In genomic region chrX:27619975-27620374, GRCh38 we compare ENCODE assay signal across 11 cellular contexts. TPM values are rescaled to one million over a fixed set of nuclear protein-coding genes. Genes with fewer than 3 reads are reported as not detected.
DNase-seq lines count a peak whose midpoint lies in the region; ATAC-seq and TF ChIP-seq lines count a peak whose summit lies in the region.
"Had no signal": no experiment of that assay in that cellular context is flagged by ENCODE, and none has a peak within 500 bp of the region (broad histone marks: within the 10 kb centered on the region; RNA-seq: fewer than 3 reads in every experiment).

No MANE protein-coding gene starts in this region.

- H3K4me1 Mint-ChIP-seq in T-helper 17 cell, result no peaks in the 10 kb centered on the region

- no peak overlapping the region for H3K4me3 ChIP-seq in Panc1 (ENCODE audit: low read depth in 2 of 2, low read length in 2 of 2)

- CTCF ChIA-PET in Panc1 (lab: Charles Lee), result no interaction called here

- no peaks in the 10 kb centered on the region for H3K27me3 ChIP-seq in Panc1 (ENCODE audit: control insufficient read depth, insufficient read depth, low read length)

- H3K9me3 ChIP-seq in Panc1 (ENCODE audit: control insufficient read depth, insufficient read depth, low read depth, low read length) (no peaks in the 10 kb centered on the region), T-helper 17 cell (ENCODE audit: control insufficient read depth, low read length, poor library complexity, severe bottlenecking) (no peaks in the 10 kb centered on the region)

- BruUV-seq in Panc1 (replicated peaks; lab: Mats Ljungman, UMichigan), result no TSS peak

- no peaks in the 10 kb centered on the region for H3K36me3 Mint-ChIP-seq in T-helper 17 cell (ENCODE audit: low read depth)

- peak; percentile 44 for TF ChIP-seq CTCF in GM13977 (IDR thresholded peaks at IDR 0.05; ENCODE audit: extremely low read depth, insufficient read depth, missing control alignments)
- TF ChIP-seq CTCF in Panc1 (IDR thresholded peaks at IDR 0.05), result peak; percentile 46; the same call in 1 of the 2 replicates

- DNase-seq in A172 (ENCODE audit: low spot score) (peak; percentile 19), GM13977 (ENCODE audit: low spot score) (peak; percentile 7), Panc1 (ENCODE audit: low read depth, low spot score) (no peak), fibroblast of peridontal ligament (ENCODE audit: extremely low read depth) (peak; percentile 0), T-helper 17 cell (no peak)
- DNase-seq: aorta, retina had no signal

- no peaks in the 10 kb centered on the region for H3K4me1 ChIP-seq in Panc1 (ENCODE audit: control insufficient read depth, insufficient read depth, low read length)

- intact Hi-C loops in Panc1 (cut with micrococcal nuclease; ENCODE audit: unreplicated experiment), result no loop called here

- in situ Hi-C loops in GM13977 (cut with MboI; ENCODE audit: low pct_unique_long_range_greater_than_20kb, low sequenced_read_pairs, unreplicated experiment) (no loop called here), Panc1 (cut with HindIII; ENCODE audit: low pct_unique_long_range_greater_than_20kb, low sequenced_read_pairs) (no loop called here)

- no peaks in the 10 kb centered on the region for H3K27me3 Mint-ChIP-seq in T-helper 17 cell

- no peak overlapping the region for H3K4me3 Mint-ChIP-seq in T-helper 17 cell

- ATAC-seq in Panc1 (no peak), T-helper 17 cell (no peak), GM18520 (IDR thresholded peaks at IDR 0.05; ENCODE audit: unreplicated experiment) (no peak), HG02759 (IDR thresholded peaks at IDR 0.05; ENCODE audit: unreplicated experiment) (no peak), HG02798 (IDR thresholded peaks at IDR 0.05; ENCODE audit: poor library complexity, unreplicated experiment) (no peak)
- ATAC-seq: activated CD4-positive, CD25-positive, alpha-beta regulatory T cell treated with anti-CD3 and anti-CD28 coated beads, Interleukin-2, amount 50 U/mL, for 24 hours had no signal

- no peak overlapping the region for H3K27ac Mint-ChIP-seq in T-helper 17 cell

- POLR2A ChIA-PET in Panc1 (lab: Charles Lee), result no interaction called here

- H3K27ac ChIP-seq in Panc1 (ENCODE audit: low read length), result no peak overlapping the region

- H3K36me3 ChIP-seq in Panc1 (ENCODE audit: control insufficient read depth, insufficient read depth, low read length), result no peaks in the 10 kb centered on the region

RNA-seq across cellular contexts. Expression of gene DCAF8L2, which starts 29.8 kb away (rescaled TPM):
- total RNA-seq in A172 (2014; rRNA removed; shearing (Covaris generic)), result not detected in 2 replicates
- total RNA-seq in Panc1 (2021; ENCODE audit: unreplicated experiment), result not detected
- polyA plus RNA-seq in Panc1 (2012; ENCODE audit: insufficient read length), result not detected
- total RNA-seq in T-helper 17 cell, result not detected
- total RNA-seq: aorta had no signal
- polyA plus RNA-seq: aorta had no signal

Comparison
In these comparisons a context has a peak if more than half of its experiments do, and no peak if none do; other contexts are left out.
1. DNase-seq: peak in A172 (single experiment), GM13977 (single experiment) and fibroblast of peridontal ligament (single experiment); none in Panc1 (single experiment) and T-helper 17 cell (0 of 3).